9 cellular contexts compared by ENCODE assay signal in genomic region chr14:66507181-66507721, GRCh38. TPM values are rescaled to one million over a fixed set of nuclear protein-coding genes. Genes with fewer than 3 reads are reported as not detected.
DNase-seq lines count a peak whose midpoint lies in the region; FAIRE-seq and TF ChIP-seq lines count a peak whose summit lies in the region.
"Had no signal": no experiment of that assay in that cellular context is flagged by ENCODE, and none has a peak within 500 bp of the region (broad histone marks: within the 10 kb centered on the region; RNA-seq: fewer than 3 reads in every experiment).

No MANE protein-coding gene starts in this region.

- H3K4me3 ChIP-seq in HAP-1 (peak overlapping the region; percentile 82), ascending aorta (peak overlapping the region; percentile 82 to 84), kidney (ENCODE audit: low read length in 2 of 2) (peak overlapping the region; percentile 93 to 96)

- H3K27me3 ChIP-seq in HAP-1 (ENCODE audit: low read depth) (no peaks in the 10 kb centered on the region), ascending aorta (no peaks in the 10 kb centered on the region)

- TF ChIP-seq CTCF in ascending aorta (IDR thresholded peaks at IDR 0.05) = no peak
- TF ChIP-seq CTCF in kidney (IDR thresholded peaks at IDR 0.05; ENCODE audit: borderline replicate concordance, extremely low read depth, insufficient read depth) = no peak

- in situ Hi-C loops in HAP-1 (cut with MboI; ENCODE audit: low sequenced_read_pairs) = loop anchor here (5.0 kb wide), 1 partner anchor 100 kb away; no protein-coding TSS in a partner anchor

- H3K27ac ChIP-seq in ascending aorta (peak overlapping the region; percentile 85 to 92), kidney (ENCODE audit: low read depth in 2 of 2, low read length in 2 of 2) (peak overlapping the region; percentile 93 to 97), substantia nigra (ENCODE audit: low read depth, low read length, poor library complexity, severe bottlenecking) (peak overlapping the region; percentile 90)

- H3K9me3 ChIP-seq in HAP-1 (no peaks in the 10 kb centered on the region), ascending aorta (no peaks in the 10 kb centered on the region), kidney (ENCODE audit: control insufficient read depth in 1 of 2, low read length in 2 of 2) (no peaks in the 10 kb centered on the region)

- FAIRE-seq in kidney (lab: Jason Lieb, UNC) = no peak

- intact Hi-C loops in ascending aorta (cut with DNase I) (loop anchor here (5.0 kb wide), 2 partner anchors 855 to 1095 kb away; partner anchors contain the start of genes EIF2S1 and FUT8), kidney (cut with DNase I) (no loop called here)

- peak overlapping the region; percentile 90 to 93 for H3K9ac ChIP-seq in kidney (ENCODE audit: low read length in 2 of 2)

- H3K36me3 ChIP-seq in HAP-1 (replicated peaks) (no peaks in the 10 kb centered on the region), ascending aorta (no peaks in the 10 kb centered on the region), kidney (ENCODE audit: control insufficient read depth in 1 of 2, insufficient read depth in 2 of 2, low read length in 2 of 2) (no peaks in the 10 kb centered on the region)

- DNase-seq in NCI-H2081 (lab: John Stamatoyannopoulos, UW) (peak; percentile 47 to 85), NCI-H2081 treated with DMSO at 0.1 percent for 48 hours (lab: John Stamatoyannopoulos, UW) (no peak), HAP-1 (ENCODE audit: low spot score in 2 of 2) (peak in 1 of 2 experiments; percentile 44), NCI-H1694 treated with DMSO at 0.1 percent for 48 hours (lab: John Stamatoyannopoulos, UW) (peak; percentile 69), ascending aorta (ENCODE audit: low spot score in 2 of 2) (no peak), kidney (no peak), substantia nigra (lab: John Stamatoyannopoulos, UW) (no peak)
- no peak for DNase-seq in effector CD4-positive, alpha-beta T cell

- H3K4me1 ChIP-seq in HAP-1 (peaks cover 21% of the 10 kb centered on the region), ascending aorta (peaks cover 0 to 2% of the 10 kb centered on the region in 2 donors), kidney (ENCODE audit: control insufficient read depth in 1 of 2, insufficient read depth in 1 of 2, low read depth in 1 of 2, low read length in 2 of 2) (peaks cover 2 to 6% of the 10 kb centered on the region in 2 donors)

RNA-seq across cellular contexts. Expression of gene GPHN, which starts 0.7 kb away (rescaled TPM):
- total RNA-seq in ascending aorta (3.3 TPM), kidney (35.4 TPM)
- polyA plus RNA-seq in kidney (ENCODE audit: insufficient read depth, low read depth, low replicate concordance) = 62.0 TPM

RNA-seq across cellular contexts. Expression of gene CCDC196, which starts 21.1 kb away (rescaled TPM):
- not detected for total RNA-seq in ascending aorta
- total RNA-seq in kidney = not detected
- polyA plus RNA-seq in kidney (ENCODE audit: insufficient read depth, low read depth, low replicate concordance) = not detected
- total RNA-seq: dermis microvascular lymphatic vessel endothelial cell had no signal

Comparison
In these comparisons a context has a peak if more than half of its experiments do, and no peak if none do; other contexts are left out.
1. DNase-seq: peak in NCI-H2081 (2 of 2) and NCI-H1694 treated with DMSO at 0.1 percent for 48 hours (single experiment); none in NCI-H2081 treated with DMSO at 0.1 percent for 48 hours (single experiment), ascending aorta (0 of 2), kidney (single experiment), substantia nigra (0 of 49) and effector CD4-positive, alpha-beta T cell (single experiment).
2. Peak in every context shown above with its lines, with median percentiles within 50 percentile points of each other: H3K4me3 ChIP-seq and H3K27ac ChIP-seq.